Comparison of ENCODE assay signal across 8 cellular contexts in the genomic region with DNA sequence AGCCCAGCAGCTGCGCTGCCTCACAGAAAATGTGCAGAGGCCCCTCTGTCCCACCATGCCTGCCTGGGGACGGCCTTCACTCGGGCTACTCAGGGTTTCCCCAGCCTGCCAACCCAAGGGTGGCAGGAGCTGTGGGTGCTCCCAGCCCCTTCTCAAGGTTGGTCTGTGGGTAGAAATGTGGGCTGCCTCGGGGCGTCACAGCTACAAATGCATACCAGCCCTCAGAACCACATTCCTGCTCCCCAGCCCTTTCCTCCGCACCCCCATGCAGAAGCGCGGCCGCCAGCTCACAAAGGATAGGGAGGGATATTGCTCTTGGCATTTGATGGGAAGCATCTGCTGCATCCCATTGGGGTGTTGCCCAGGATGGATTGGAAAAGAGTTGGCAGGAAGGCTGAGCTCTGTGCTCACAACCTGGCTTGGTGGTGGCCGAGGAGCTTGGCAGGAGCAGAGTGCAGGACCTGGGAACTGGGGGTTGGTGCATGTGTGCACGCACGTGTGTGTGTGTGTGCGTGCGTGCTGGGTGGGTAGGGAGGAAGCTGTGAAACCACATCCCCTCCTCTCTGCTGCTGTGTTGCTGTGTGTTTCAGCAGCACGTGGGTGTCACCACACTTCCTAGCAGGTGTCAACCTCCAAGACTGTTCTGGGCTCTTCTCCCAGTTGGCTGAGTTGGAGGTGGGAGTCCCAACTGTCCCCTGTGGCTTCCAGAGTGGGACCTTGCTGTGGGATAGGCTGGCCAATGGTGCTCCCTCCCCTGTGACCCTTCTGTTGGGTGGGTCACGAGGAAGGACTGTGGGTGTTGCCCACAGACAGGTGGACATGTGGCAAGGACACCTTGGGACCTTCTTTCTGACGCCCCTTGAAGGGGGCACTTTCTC.
DNase-seq lines count a peak whose midpoint lies in the region; ATAC-seq, FAIRE-seq and TF ChIP-seq lines count a peak whose summit lies in the region.

No MANE protein-coding gene starts in this region.

- peak overlapping the region; percentile 100 for H3K27ac Mint-ChIP-seq in T-helper 1 cell treated with Interleukin-12 subunit alpha and Interleukin-12 subunit beta and Interleukin-4 antibody, amounts not matched to agents 30 μg/mL and 1 μg/mL, for 36 hours
- H3K27ac Mint-ChIP-seq in memory B cell, result peak overlapping the region; percentile 92

- RAD21 ChIA-PET in GM12878 (lab: Charles Lee; ENCODE audit: unreplicated experiment), result interaction anchor here (0.6 to 3.6 kb wide), 17 partner anchors 9 to 336 kb away, joined by 3 to 31 read pairs (median 7); no protein-coding TSS in a partner anchor

- SMC1A ChIA-PET in GM12878 (lab: Charles Lee; ENCODE audit: uncharacterized antibody, unreplicated experiment), result interaction anchor here (0.6 to 7.7 kb wide), 12 partner anchors 8 to 113 kb away, joined by 3 to 82 read pairs (median 6); no protein-coding TSS in a partner anchor

- H3K27ac ChIP-seq in GM12878 (ENCODE audit: control insufficient read depth, insufficient read depth), result peak overlapping the region; percentile 96

- POLR2A ChIA-PET in GM12878 (lab: Charles Lee), result interaction anchor here (0.5 to 6.4 kb wide), 12 partner anchors 7 to 697 kb away, joined by 3 to 78 read pairs (median 9); a partner anchor contains a TSS

- WGBS in GM12878 (ENCODE audit: insufficient coverage, insufficient replicate concordance, low lambda C conversion rate, missing lambda C conversion rate), result under 1% methylated on average over 17 of the region's 17 CpGs

- peak; percentile 40 for ATAC-seq in HG02840 (IDR thresholded peaks at IDR 0.05; ENCODE audit: low FRiP score, unreplicated experiment)
- peak; percentile 49 for ATAC-seq in GM12878
- ATAC-seq in memory B cell (ENCODE audit: low read depth), result peak; percentile 65
- ATAC-seq in GM21381 (IDR thresholded peaks at IDR 0.05; ENCODE audit: unreplicated experiment), result no peak

- FAIRE-seq in GM12878 (lab: Jason Lieb, UNC), result peak; percentile 86

- no peak overlapping the region for H2AFZ ChIP-seq in GM12878 (ENCODE audit: control insufficient read depth, low read depth, low read length)

- DNase-seq in GM12878 (ENCODE audit: low read depth, low spot score), result peak; percentile 92
- DNase-seq in memory B cell (ENCODE audit: low spot score in 2 of 2), result peak; percentile 75 to 78
- DNase-seq in stimulated activated naive CD4-positive, alpha-beta T cell treated with Interleukin-2 at 50 U/mL for 16 hours (lab: John Stamatoyannopoulos, UW), result peak; percentile 83
- no peak for DNase-seq in HuH-7.5 (ENCODE audit: low spot score)

- CTCF ChIA-PET in GM12878 (lab: Yijun Ruan, JAX), result interaction anchor here (0.9 to 3.3 kb wide), 14 partner anchors 7 to 125 kb away, joined by 3 to 13 read pairs (median 6); no protein-coding TSS in a partner anchor

- peaks cover 60% of the 10 kb centered on the region for H3K79me2 ChIP-seq in GM12878 (ENCODE audit: control insufficient read depth, insufficient read depth, low read length)

- H3K4me3 ChIP-seq in GM12875 (ENCODE audit: low read depth, low read length), result peak overlapping the region; percentile 34
- peak overlapping the region; percentile 52; the same call in 1 of the 2 replicates for H3K4me3 ChIP-seq in GM12878

- BruUV-seq in GM12878 (replicated peaks; lab: Mats Ljungman, UMichigan), result TSS peak; percentile 74

- peak overlapping the region; percentile 69 for H3K9ac ChIP-seq in GM12878 (ENCODE audit: control insufficient read depth, insufficient read depth, low read length)

- TF ChIP-seq POLR2A in GM12878 (IDR thresholded peaks at IDR 0.05; ENCODE audit: low read depth, low read length), result peak; percentile 85

- no peaks in the 10 kb centered on the region for H3K9me3 ChIP-seq in GM12878 (replicated peaks; ENCODE audit: control insufficient read depth, insufficient read depth, low read length)

- peaks cover 92% of the 10 kb centered on the region for H3K4me1 ChIP-seq in GM12878 (ENCODE audit: control insufficient read depth, insufficient read depth, low read length)

- peak; percentile 98 for TF ChIP-seq EP300 in GM12878 (IDR thresholded peaks at IDR 0.05; ENCODE audit: borderline replicate concordance in 1 of 2, control insufficient read depth in 1 of 2, low read depth in 2 of 2, low read length in 2 of 2)

- H3K27me3 Mint-ChIP-seq in T-helper 1 cell treated with Interleukin-12 subunit alpha and Interleukin-12 subunit beta and Interleukin-4 antibody, amounts not matched to agents 30 μg/mL and 1 μg/mL, for 36 hours (ENCODE audit: low read depth), result no peaks in the 10 kb centered on the region
- H3K27me3 Mint-ChIP-seq in memory B cell, result no peaks in the 10 kb centered on the region

- no peaks in the 10 kb centered on the region for H4K20me1 ChIP-seq in GM12878 (ENCODE audit: control insufficient read depth, insufficient read depth)

- peak overlapping the region; percentile 77 for H3K4me2 ChIP-seq in GM12878 (ENCODE audit: control insufficient read depth, insufficient read depth)

- in situ Hi-C loops in GM12878 (cut with MboI), result loop anchor here (25.0 kb wide), 1 partner anchor 108 kb away; no protein-coding TSS in a partner anchor

- intact Hi-C loops in GM12878 (cut with micrococcal nuclease; ENCODE audit: unreplicated experiment), result loop anchor here (10.0 kb wide), 1 partner anchor 710 kb away; no protein-coding TSS in a partner anchor

- peaks cover 0 to 5% of the 10 kb centered on the region in 2 experiments; a peak in 2 of 4 replicates for H3K36me3 ChIP-seq in GM12878 (ENCODE audit: control insufficient read depth in 2 of 2, insufficient read depth in 2 of 2, low read length in 1 of 2)

- 0 out of 2 replicates have a peak, but pooled peaks have one; percentile 0 for TF ChIP-seq RAD21 in GM12878 (IDR thresholded peaks at IDR 0.05; ENCODE audit: insufficient read depth, low read depth, low read length)

- no peaks in the 10 kb centered on the region for H3K9me3 Mint-ChIP-seq in T-helper 1 cell treated with Interleukin-12 subunit alpha and Interleukin-12 subunit beta and Interleukin-4 antibody, amounts not matched to agents 30 μg/mL and 1 μg/mL, for 36 hours
- H3K9me3 Mint-ChIP-seq in memory B cell, result no peaks in the 10 kb centered on the region

- TF ChIP-seq CTCF in GM12875 (IDR thresholded peaks at IDR 0.05; ENCODE audit: borderline replicate concordance, insufficient read depth, low read depth, low read length) (no peak), GM12878 (IDR thresholded peaks at IDR 0.05 in 2 of 3, conservative IDR thresholded peaks at IDR 0.05 in 1 of 3; ENCODE audit: control insufficient read depth in 2 of 3, extremely low read depth in 1 of 3, insufficient read depth in 1 of 3, low read depth in 3 of 3, low read length in 3 of 3) (no peak)

- H3K27me3 ChIP-seq in GM12878 (replicated peaks in 1 of 2; ENCODE audit: control insufficient read depth in 2 of 2, insufficient read depth in 2 of 2, low read length in 1 of 2), result no peaks in the 10 kb centered on the region

- peaks cover 23% of the 10 kb centered on the region for H3K36me3 Mint-ChIP-seq in T-helper 1 cell treated with Interleukin-12 subunit alpha and Interleukin-12 subunit beta and Interleukin-4 antibody, amounts not matched to agents 30 μg/mL and 1 μg/mL, for 36 hours (ENCODE audit: low read depth)
- peaks cover 5% of the 10 kb centered on the region for H3K36me3 Mint-ChIP-seq in memory B cell

- peak overlapping the region; percentile 63 for H3K4me3 Mint-ChIP-seq in T-helper 1 cell treated with Interleukin-12 subunit alpha and Interleukin-12 subunit beta and Interleukin-4 antibody, amounts not matched to agents 30 μg/mL and 1 μg/mL, for 36 hours
- H3K4me3 Mint-ChIP-seq in memory B cell, result peak overlapping the region; percentile 71

- H3K4me1 Mint-ChIP-seq in T-helper 1 cell treated with Interleukin-12 subunit alpha and Interleukin-12 subunit beta and Interleukin-4 antibody, amounts not matched to agents 30 μg/mL and 1 μg/mL, for 36 hours (ENCODE audit: low read depth), result peaks cover 84% of the 10 kb centered on the region
- peaks cover 60% of the 10 kb centered on the region for H3K4me1 Mint-ChIP-seq in memory B cell

TF ChIP-seq in GM12878, 131 proteins besides CTCF, POLR2A, EP300 and RAD21 (continues in another document):
- TF ChIP-seq YY1 (IDR thresholded peaks at IDR 0.05; ENCODE audit: low read depth, low read length), result peak; percentile 11; the same call in 1 of the 2 replicates
- peak; percentile 97 for TF ChIP-seq TBL1XR1 (IDR thresholded peaks at IDR 0.05; ENCODE audit: low read depth, low read length)
- TF ChIP-seq NRF1 (conservative IDR thresholded peaks at IDR 0.05; ENCODE audit: low read depth, low read length), result no peak
- peak; percentile 98 for TF ChIP-seq IRF4 (IDR thresholded peaks at IDR 0.05; ENCODE audit: low read depth, low read length)
- TF ChIP-seq, protein P1, sequence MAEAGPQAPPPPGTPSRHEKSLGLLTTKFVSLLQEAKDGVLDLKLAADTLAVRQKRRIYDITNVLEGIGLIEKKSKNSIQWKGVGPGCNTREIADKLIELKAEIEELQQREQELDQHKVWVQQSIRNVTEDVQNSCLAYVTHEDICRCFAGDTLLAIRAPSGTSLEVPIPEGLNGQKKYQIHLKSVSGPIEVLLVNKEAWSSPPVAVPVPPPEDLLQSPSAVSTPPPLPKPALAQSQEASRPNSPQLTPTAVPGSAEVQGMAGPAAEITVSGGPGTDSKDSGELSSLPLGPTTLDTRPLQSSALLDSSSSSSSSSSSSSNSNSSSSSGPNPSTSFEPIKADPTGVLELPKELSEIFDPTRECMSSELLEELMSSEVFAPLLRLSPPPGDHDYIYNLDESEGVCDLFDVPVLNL (IDR thresholded peaks at IDR 0.05; ENCODE audit: low read depth, low read length), result no peak
- peak; percentile 69; the same call in 1 of the 2 replicates for TF ChIP-seq ZNF24 (IDR thresholded peaks at IDR 0.05)
- TF ChIP-seq SUZ12 (IDR thresholded peaks at IDR 0.05; ENCODE audit: unreplicated experiment), result no peak
- no peak for TF ChIP-seq YBX1 (IDR thresholded peaks at IDR 0.05)
- TF ChIP-seq, protein P2, sequence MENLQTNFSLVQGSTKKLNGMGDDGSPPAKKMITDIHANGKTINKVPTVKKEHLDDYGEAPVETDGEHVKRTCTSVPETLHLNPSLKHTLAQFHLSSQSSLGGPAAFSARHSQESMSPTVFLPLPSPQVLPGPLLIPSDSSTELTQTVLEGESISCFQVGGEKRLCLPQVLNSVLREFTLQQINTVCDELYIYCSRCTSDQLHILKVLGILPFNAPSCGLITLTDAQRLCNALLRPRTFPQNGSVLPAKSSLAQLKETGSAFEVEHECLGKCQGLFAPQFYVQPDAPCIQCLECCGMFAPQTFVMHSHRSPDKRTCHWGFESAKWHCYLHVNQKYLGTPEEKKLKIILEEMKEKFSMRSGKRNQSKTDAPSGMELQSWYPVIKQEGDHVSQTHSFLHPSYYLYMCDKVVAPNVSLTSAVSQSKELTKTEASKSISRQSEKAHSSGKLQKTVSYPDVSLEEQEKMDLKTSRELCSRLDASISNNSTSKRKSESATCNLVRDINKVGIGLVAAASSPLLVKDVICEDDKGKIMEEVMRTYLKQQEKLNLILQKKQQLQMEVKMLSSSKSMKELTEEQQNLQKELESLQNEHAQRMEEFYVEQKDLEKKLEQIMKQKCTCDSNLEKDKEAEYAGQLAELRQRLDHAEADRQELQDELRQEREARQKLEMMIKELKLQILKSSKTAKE (IDR thresholded peaks at IDR 0.05; ENCODE audit: low read depth, poor library complexity, severe bottlenecking), result peak; percentile 85
